Comparison of ENCODE assay signal across 20 cellular contexts in the genomic region with DNA sequence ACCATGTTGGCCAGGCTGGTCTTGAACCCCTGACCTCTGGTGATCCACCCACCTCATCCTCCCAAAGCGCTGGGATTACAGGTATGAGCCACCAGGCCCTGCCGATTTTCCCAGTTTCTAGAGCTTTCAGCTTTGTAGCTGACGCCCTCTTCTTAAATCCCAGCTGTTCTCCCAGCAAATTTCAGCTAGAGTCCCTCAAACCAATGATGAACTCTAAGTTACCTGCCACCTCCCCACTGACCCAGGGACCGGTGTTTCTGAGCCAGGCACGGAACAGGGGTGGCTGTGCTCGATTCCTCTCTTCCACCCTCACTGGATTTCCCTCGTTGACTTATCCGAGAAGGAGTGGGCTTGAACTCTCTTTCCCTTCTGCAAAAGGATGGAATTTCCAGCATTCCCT. TPM values are rescaled to one million over a fixed set of nuclear protein-coding genes. Genes with fewer than 3 reads are reported as not detected.
A peak's percentile ranks its signal among the peaks of the same experiment; 100 is the strongest.
DNase-seq lines count a peak whose midpoint lies in the region; ATAC-seq and TF ChIP-seq lines count a peak whose summit lies in the region.
"Had no signal": no experiment of that assay in that cellular context is flagged by ENCODE, and none has a peak within 500 bp of the region (broad histone marks: within the 10 kb centered on the region; RNA-seq: fewer than 3 reads in every experiment).

No MANE protein-coding gene starts in this region.

- CTCF ChIA-PET in CD4-positive, alpha-beta memory T cell (lab: Charles Lee; ENCODE audit: partially characterized antibody): interaction anchor here (0.5 to 10.1 kb wide), 5 partner anchors 11 to 60 kb away, joined by 3 to 86 read pairs (median 4); a partner anchor contains a TSS
- CTCF ChIA-PET in GM10248 (lab: Yijun Ruan, JAX): interaction anchor here (1.0 kb wide), 1 partner anchor 11 kb away, joined by 4 read pairs; no protein-coding TSS in a partner anchor
- CTCF ChIA-PET in HEK293T (lab: Yijun Ruan, JAX): no interaction called here

- no peaks in the 10 kb centered on the region for H3K27me3 Mint-ChIP-seq in CD4-positive, alpha-beta memory T cell
- H3K27me3 Mint-ChIP-seq in activated naive CD8-positive, alpha-beta T cell treated with anti-CD3 and anti-CD28 coated beads, Interleukin-2, amount 50 U/mL, for 24 hours: no peaks in the 10 kb centered on the region
- H3K27me3 Mint-ChIP-seq in naive thymus-derived CD8-positive, alpha-beta T cell: no peaks in the 10 kb centered on the region
- H3K27me3 Mint-ChIP-seq: stimulated activated naive CD8-positive, alpha-beta T cell treated with anti-CD3 and anti-CD28 coated beads, Interleukin-15, amount 100 ng/mL, for 72 hours had no signal

- H3K27me3 ChIP-seq in CD4-positive, alpha-beta memory T cell (ENCODE audit: insufficient read depth, low read length): no peaks in the 10 kb centered on the region
- H3K27me3 ChIP-seq: brain microvascular endothelial cell, upper lobe of left lung had no signal

- peak overlapping the region; percentile 94 for H3K27ac ChIP-seq in CD4-positive, alpha-beta memory T cell (ENCODE audit: low read depth, low read length)
- H3K27ac ChIP-seq: brain microvascular endothelial cell, RWPE1, upper lobe of left lung had no signal

- H3K27ac Mint-ChIP-seq in CD4-positive, alpha-beta memory T cell: peak overlapping the region in 6 of 7 donors; percentile 57 to 99 (median 84)
- H3K27ac Mint-ChIP-seq in activated naive CD8-positive, alpha-beta T cell treated with anti-CD3 and anti-CD28 coated beads, Interleukin-2, amount 50 U/mL, for 24 hours: peak overlapping the region; percentile 27
- H3K27ac Mint-ChIP-seq in naive thymus-derived CD8-positive, alpha-beta T cell: peak overlapping the region in 5 of 10 donors; percentile 3 to 98 (median 74)

- H3K9me3 Mint-ChIP-seq in CD4-positive, alpha-beta memory T cell: peaks cover 0 to 2% (median 0%) of the 10 kb centered on the region in 8 donors
- H3K9me3 Mint-ChIP-seq in activated naive CD8-positive, alpha-beta T cell treated with anti-CD3 and anti-CD28 coated beads, Interleukin-2, amount 50 U/mL, for 24 hours: no peaks in the 10 kb centered on the region
- H3K9me3 Mint-ChIP-seq in naive thymus-derived CD8-positive, alpha-beta T cell: no peaks in the 10 kb centered on the region

- no peaks in the 10 kb centered on the region for H3K36me3 ChIP-seq in CD4-positive, alpha-beta memory T cell (ENCODE audit: insufficient read depth, low read length)
- H3K36me3 ChIP-seq: brain microvascular endothelial cell, upper lobe of left lung had no signal

- TF ChIP-seq CTCF in GM10248 (IDR thresholded peaks at IDR 0.05; ENCODE audit: control extremely low read depth, extremely low read depth, low read depth, missing control alignments): no peak

- peaks cover 0 to 1% of the 10 kb centered on the region in 2 donors for H3K36me3 Mint-ChIP-seq in CD4-positive, alpha-beta memory T cell
- H3K36me3 Mint-ChIP-seq in activated naive CD8-positive, alpha-beta T cell treated with anti-CD3 and anti-CD28 coated beads, Interleukin-2, amount 50 U/mL, for 24 hours (ENCODE audit: low read depth): no peaks in the 10 kb centered on the region
- H3K36me3 Mint-ChIP-seq in naive thymus-derived CD8-positive, alpha-beta T cell: no peaks in the 10 kb centered on the region

- intact Hi-C loops in CD4-positive, alpha-beta memory T cell (cut with micrococcal nuclease): no loop called here

- H3K9me3 ChIP-seq in CD4-positive, alpha-beta memory T cell (ENCODE audit: control insufficient read depth in 1 of 2, low read length in 2 of 2): no peaks in the 10 kb centered on the region
- H3K9me3 ChIP-seq: upper lobe of left lung had no signal

- peaks cover 15 to 54% (median 38%) of the 10 kb centered on the region in 4 donors for H3K4me1 Mint-ChIP-seq in CD4-positive, alpha-beta memory T cell
- H3K4me1 Mint-ChIP-seq in activated naive CD8-positive, alpha-beta T cell treated with anti-CD3 and anti-CD28 coated beads, Interleukin-2, amount 50 U/mL, for 24 hours: peaks cover 58% of the 10 kb centered on the region
- H3K4me1 Mint-ChIP-seq in naive thymus-derived CD8-positive, alpha-beta T cell: peaks cover 26 to 87% (median 41%) of the 10 kb centered on the region in 4 donors

- POLR2A ChIA-PET in CD4-positive, alpha-beta memory T cell (lab: Charles Lee; ENCODE audit: partially characterized antibody): interaction anchor here (2.2 to 4.2 kb wide), 2 partner anchors 10 to 19 kb away, joined by 11 to 19 read pairs; no protein-coding TSS in a partner anchor
- POLR2A ChIA-PET in GM10248 (lab: Yijun Ruan, JAX) (no interaction called here), HEK293T (lab: Yijun Ruan, JAX) (no interaction called here)
- POLR2A ChIA-PET in naive thymus-derived CD8-positive, alpha-beta T cell (lab: Charles Lee): interaction anchor here (1.5 to 1.8 kb wide), 2 partner anchors 9 to 12 kb away, joined by 3 to 9 read pairs; no protein-coding TSS in a partner anchor

- DNase-seq in CD4-positive, alpha-beta memory T cell: no peak
- peak; percentile 4 for DNase-seq in GM10248 (ENCODE audit: extremely low spot score)
- no peak for DNase-seq in activated naive CD8-positive, alpha-beta T cell treated with anti-CD3 and anti-CD28 coated beads, Interleukin-2, amount 50 U/mL, for 24 hours
- DNase-seq in naive thymus-derived CD8-positive, alpha-beta T cell: no peak
- DNase-seq in EL: no peak
- DNase-seq in HEK293T (ENCODE audit: extremely low spot score): no peak
- DNase-seq in CD1c-positive myeloid dendritic cell (ENCODE audit: extremely low spot score): no peak
- DNase-seq: brain microvascular endothelial cell, COR-L47, cortex of kidney, DMS79 treated with DMSO at 0.1 percent for 48 hours, glutamatergic neuron, Kasumi-1, midbrain, NCI-H1105 treated with DMSO at 0.1 percent for 48 hours, NCI-H510A, upper lobe of left lung had no signal

- H3K4me1 ChIP-seq in CD4-positive, alpha-beta memory T cell (ENCODE audit: insufficient read depth, low read length): peaks cover 61% of the 10 kb centered on the region
- H3K4me1 ChIP-seq: upper lobe of left lung had no signal

- H3K4me3 ChIP-seq in CD4-positive, alpha-beta memory T cell (ENCODE audit: low read length in 2 of 2): no peak overlapping the region
- H3K4me3 ChIP-seq: upper lobe of left lung had no signal

- peak overlapping the region in 6 of 8 donors; percentile 7 to 90 (median 72) for H3K4me3 Mint-ChIP-seq in CD4-positive, alpha-beta memory T cell
- no peak overlapping the region for H3K4me3 Mint-ChIP-seq in activated naive CD8-positive, alpha-beta T cell treated with anti-CD3 and anti-CD28 coated beads, Interleukin-2, amount 50 U/mL, for 24 hours
- H3K4me3 Mint-ChIP-seq in naive thymus-derived CD8-positive, alpha-beta T cell: peak overlapping the region in 7 of 10 donors; percentile 33 to 78 (median 52)

- no peak for ATAC-seq in activated naive CD8-positive, alpha-beta T cell treated with anti-CD3 and anti-CD28 coated beads, Interleukin-2, amount 50 U/mL, for 24 hours
- no peak for ATAC-seq in naive thymus-derived CD8-positive, alpha-beta T cell

TF ChIP-seq in HEK293T, 16 proteins besides CTCF, POLR2A, EP300 and RAD21:
- TF ChIP-seq NFRKB (IDR thresholded peaks at IDR 0.05) (no peak), FOXM1 (IDR thresholded peaks at IDR 0.05; ENCODE audit: borderline replicate concordance) (no peak), TARDBP (IDR thresholded peaks at IDR 0.05) (no peak), LEF1 (IDR thresholded peaks at IDR 0.05; ENCODE audit: borderline replicate concordance) (no peak), ARNT (IDR thresholded peaks at IDR 0.05) (no peak), SP1 (IDR thresholded peaks at IDR 0.05) (no peak), FOXK2 (IDR thresholded peaks at IDR 0.05) (no peak), BHLHE40 (IDR thresholded peaks at IDR 0.05; ENCODE audit: borderline replicate concordance) (no peak)
- TF ChIP-seq, protein P1, sequence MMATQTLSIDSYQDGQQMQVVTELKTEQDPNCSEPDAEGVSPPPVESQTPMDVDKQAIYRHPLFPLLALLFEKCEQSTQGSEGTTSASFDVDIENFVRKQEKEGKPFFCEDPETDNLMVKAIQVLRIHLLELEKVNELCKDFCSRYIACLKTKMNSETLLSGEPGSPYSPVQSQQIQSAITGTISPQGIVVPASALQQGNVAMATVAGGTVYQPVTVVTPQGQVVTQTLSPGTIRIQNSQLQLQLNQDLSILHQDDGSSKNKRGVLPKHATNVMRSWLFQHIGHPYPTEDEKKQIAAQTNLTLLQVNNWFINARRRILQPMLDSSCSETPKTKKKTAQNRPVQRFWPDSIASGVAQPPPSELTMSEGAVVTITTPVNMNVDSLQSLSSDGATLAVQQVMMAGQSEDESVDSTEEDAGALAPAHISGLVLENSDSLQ (IDR thresholded peaks at IDR 0.05): no peak

RNA-seq across cellular contexts. Expression of a gene that starts 39.1 kb away (rescaled TPM):
- not detected for total RNA-seq in CD4-positive, alpha-beta memory T cell
- polyA plus RNA-seq in CD4-positive, alpha-beta memory T cell: not detected
- not detected for total RNA-seq in naive thymus-derived CD8-positive, alpha-beta T cell
- polyA plus RNA-seq in naive thymus-derived CD8-positive, alpha-beta T cell: not detected
- total RNA-seq: upper lobe of left lung had no signal
- polyA plus RNA-seq: small intestine had no signal

RNA-seq across cellular contexts. Expression of a gene that starts 42.4 kb away (rescaled TPM):
- not detected for total RNA-seq in CD4-positive, alpha-beta memory T cell
- polyA plus RNA-seq in CD4-positive, alpha-beta memory T cell: not detected
- not detected for total RNA-seq in naive thymus-derived CD8-positive, alpha-beta T cell
- not detected for polyA plus RNA-seq in naive thymus-derived CD8-positive, alpha-beta T cell
- polyA plus RNA-seq: small intestine had no signal

Comparison
In these comparisons a context has a peak if more than half of its experiments do, and no peak if none do; other contexts are left out.
1. POLR2A ChIA-PET loops: an anchor here in CD4-positive, alpha-beta memory T cell (2.2 to 4.2 kb wide) and naive thymus-derived CD8-positive, alpha-beta T cell (1.5 to 1.8 kb wide); none called in GM10248 and HEK293T.